ENCODE assay signal across 12 cellular contexts in the genomic region with DNA sequence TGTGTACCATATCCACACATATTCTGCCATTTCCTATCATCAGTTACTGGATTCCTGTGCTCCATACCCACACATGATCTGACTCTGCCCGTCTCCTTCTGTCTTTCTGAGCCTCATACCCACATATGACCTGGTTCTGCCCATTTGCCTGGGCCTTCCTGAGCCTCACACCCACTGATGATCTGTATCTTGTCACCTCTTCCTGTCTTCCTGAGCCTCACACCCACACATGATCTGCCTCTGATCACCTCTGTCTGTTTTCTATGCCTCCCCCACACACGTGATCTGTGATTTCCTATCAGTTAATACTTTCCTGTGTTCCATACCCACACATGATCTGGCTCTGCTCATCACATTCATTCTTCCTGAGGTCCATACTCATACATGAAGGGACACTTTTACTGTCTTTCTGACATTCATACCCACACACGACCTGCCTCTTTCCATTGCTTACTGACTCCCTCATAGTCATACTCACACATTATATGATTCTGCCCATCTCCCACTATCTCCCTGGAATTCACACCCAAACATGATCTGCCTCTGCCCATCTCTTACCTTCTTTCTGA.
"Had no signal": no experiment of that assay in that cellular context is flagged by ENCODE, and none has a peak within 500 bp of the region (broad histone marks: within the 10 kb centered on the region; RNA-seq: fewer than 3 reads in every experiment).

No MANE protein-coding gene starts in this region.

- ATAC-seq: heart left ventricle, left colon had no signal

- H3K27me3 Mint-ChIP-seq: naive B cell had no signal

- H3K27ac Mint-ChIP-seq: activated T-helper 2 cell treated with anti-CD3 and anti-CD28 coated beads, Interferon-gamma antibody, Interleukin-2, Interleukin-4, amounts not matched to agents 10 μg/mL and 5 μg/mL and 100 μg/mL, durations not matched to agents 14 hours and 24 hours and 36 hours; naive B cell had no signal

- H3K36me3 ChIP-seq: colonic mucosa, heart left ventricle, neutrophil, tibial artery, uterus had no signal

- H3K27ac ChIP-seq: colonic mucosa, heart left ventricle, neutrophil, tibial artery, uterus had no signal

- H3K4me1 Mint-ChIP-seq: naive B cell had no signal

- H3K27me3 ChIP-seq: colonic mucosa, tibial artery, uterus had no signal

- H3K4me1 ChIP-seq: colonic mucosa, heart left ventricle, tibial artery, uterus had no signal

- H3K9me3 ChIP-seq: colonic mucosa, heart left ventricle, neutrophil, tibial artery, uterus had no signal

- H3K4me3 Mint-ChIP-seq: naive B cell had no signal

- H3K36me3 Mint-ChIP-seq: naive B cell had no signal

- DNase-seq: colonic mucosa, foreskin melanocyte, heart left ventricle, left colon, naive B cell, SW 1271, T1000, tibial artery, uterus had no signal

- H3K4me3 ChIP-seq: colonic mucosa, heart left ventricle, lung, tibial artery, uterus had no signal

- H3K9me3 Mint-ChIP-seq: activated T-helper 2 cell treated with anti-CD3 and anti-CD28 coated beads, Interferon-gamma antibody, Interleukin-2, Interleukin-4, amounts not matched to agents 10 μg/mL and 5 μg/mL and 100 μg/mL, durations not matched to agents 14 hours and 24 hours and 36 hours; naive B cell had no signal
